2 cellular contexts compared by ENCODE assay signal in the genomic region with DNA sequence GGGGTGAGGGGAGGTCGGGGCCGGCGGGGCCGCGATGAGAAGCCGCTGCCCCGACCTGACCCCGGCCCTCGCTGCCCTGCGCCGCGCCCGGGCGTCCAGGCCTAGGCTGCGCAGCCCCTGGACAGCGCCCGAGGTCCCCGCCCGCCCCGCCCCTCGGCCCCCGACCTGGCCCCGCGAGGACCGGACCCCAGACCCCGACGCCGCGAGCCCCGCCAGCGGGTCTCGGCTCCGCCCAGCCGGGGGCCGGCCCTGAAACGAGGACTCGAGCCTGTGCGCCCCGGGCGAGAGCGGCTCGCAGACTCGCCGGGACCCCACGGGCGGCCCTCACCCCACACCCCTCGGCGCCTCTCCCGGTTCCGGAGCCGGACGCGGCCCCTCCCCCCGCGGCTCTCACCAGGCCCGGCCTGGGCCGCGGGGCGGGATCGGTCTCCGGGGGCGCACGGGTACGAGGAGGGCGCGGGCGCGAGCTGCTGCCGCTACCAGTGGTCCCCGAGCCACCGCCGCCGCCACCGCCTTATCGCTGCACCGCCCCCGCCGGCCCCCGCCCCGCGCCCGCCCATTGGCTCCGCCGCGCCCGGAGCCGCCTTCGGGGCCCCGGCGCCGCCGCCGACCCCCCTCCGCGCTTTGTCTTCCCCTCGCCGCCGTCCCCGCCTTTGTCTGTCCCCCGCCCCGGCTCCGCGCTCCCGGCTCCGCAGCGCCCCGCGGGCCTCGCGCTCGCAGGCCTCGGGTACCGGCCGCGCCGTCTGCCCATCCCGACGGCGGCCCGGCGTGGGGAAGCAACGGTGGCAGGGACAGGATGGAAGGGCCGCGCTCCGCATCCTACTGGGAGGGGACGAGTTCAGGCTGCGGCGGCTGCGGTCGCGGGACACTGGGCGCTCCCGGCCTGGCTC.
TF ChIP-seq lines count a peak whose summit lies in the region.

A gene (minus strand): TSS at position 488 of the 890 bp plus-strand sequence. CDS start 827 bp downstream, outside the sequence.

TF ChIP-seq in GM23338, 12 proteins besides CTCF, POLR2A, EP300 and RAD21 (continued from another document):
- TF ChIP-seq, protein P1, sequence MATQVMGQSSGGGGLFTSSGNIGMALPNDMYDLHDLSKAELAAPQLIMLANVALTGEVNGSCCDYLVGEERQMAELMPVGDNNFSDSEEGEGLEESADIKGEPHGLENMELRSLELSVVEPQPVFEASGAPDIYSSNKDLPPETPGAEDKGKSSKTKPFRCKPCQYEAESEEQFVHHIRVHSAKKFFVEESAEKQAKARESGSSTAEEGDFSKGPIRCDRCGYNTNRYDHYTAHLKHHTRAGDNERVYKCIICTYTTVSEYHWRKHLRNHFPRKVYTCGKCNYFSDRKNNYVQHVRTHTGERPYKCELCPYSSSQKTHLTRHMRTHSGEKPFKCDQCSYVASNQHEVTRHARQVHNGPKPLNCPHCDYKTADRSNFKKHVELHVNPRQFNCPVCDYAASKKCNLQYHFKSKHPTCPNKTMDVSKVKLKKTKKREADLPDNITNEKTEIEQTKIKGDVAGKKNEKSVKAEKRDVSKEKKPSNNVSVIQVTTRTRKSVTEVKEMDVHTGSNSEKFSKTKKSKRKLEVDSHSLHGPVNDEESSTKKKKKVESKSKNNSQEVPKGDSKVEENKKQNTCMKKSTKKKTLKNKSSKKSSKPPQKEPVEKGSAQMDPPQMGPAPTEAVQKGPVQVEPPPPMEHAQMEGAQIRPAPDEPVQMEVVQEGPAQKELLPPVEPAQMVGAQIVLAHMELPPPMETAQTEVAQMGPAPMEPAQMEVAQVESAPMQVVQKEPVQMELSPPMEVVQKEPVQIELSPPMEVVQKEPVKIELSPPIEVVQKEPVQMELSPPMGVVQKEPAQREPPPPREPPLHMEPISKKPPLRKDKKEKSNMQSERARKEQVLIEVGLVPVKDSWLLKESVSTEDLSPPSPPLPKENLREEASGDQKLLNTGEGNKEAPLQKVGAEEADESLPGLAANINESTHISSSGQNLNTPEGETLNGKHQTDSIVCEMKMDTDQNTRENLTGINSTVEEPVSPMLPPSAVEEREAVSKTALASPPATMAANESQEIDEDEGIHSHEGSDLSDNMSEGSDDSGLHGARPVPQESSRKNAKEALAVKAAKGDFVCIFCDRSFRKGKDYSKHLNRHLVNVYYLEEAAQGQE (IDR thresholded peaks at IDR 0.05; ENCODE audit: unreplicated experiment) = peak; percentile 55
- no peak for TF ChIP-seq ZNF114 (CRISPR knock-in tag; IDR thresholded peaks at IDR 0.05)

TF ChIP-seq in liver, 16 proteins besides CTCF, POLR2A, EP300 and RAD21 (continued from another document):
- TF ChIP-seq, protein P1 (IDR thresholded peaks at IDR 0.05) = no peak
